8 cellular contexts compared by ENCODE assay signal in genomic region chr1:31548899-31549806, GRCh38. TPM values are rescaled to one million over a fixed set of nuclear protein-coding genes. Genes with fewer than 3 reads are reported as not detected.
DNase-seq lines count a peak whose midpoint lies in the region; ATAC-seq and TF ChIP-seq lines count a peak whose summit lies in the region.

No MANE protein-coding gene starts in this region.

- DNase-seq in NCI-H1694 (lab: John Stamatoyannopoulos, UW) (peak; percentile 86), T-helper 2 cell (peak; percentile 59 to 90 (median 70)), astrocyte of the cerebellum (ENCODE audit: low read depth) (peak; percentile 71), hippocampal formation (lab: John Stamatoyannopoulos, UW) (peak; percentile 59 to 66), sciatic nerve (ENCODE audit: low spot score) (peak; percentile 91), cortex of kidney (lab: John Stamatoyannopoulos, UW) (no peak)

- peak; percentile 79 for TF ChIP-seq CTCF in GM12874 (IDR thresholded peaks at IDR 0.05; ENCODE audit: insufficient read depth, low read depth, low read length)
- peak; percentile 90 for TF ChIP-seq CTCF in astrocyte of the cerebellum (IDR thresholded peaks at IDR 0.05; ENCODE audit: low read depth, low read length, missing control alignments)

- peak overlapping the region; percentile 21 for H3K4me3 ChIP-seq in astrocyte of the cerebellum (ENCODE audit: low read depth, low read length)

- peak; percentile 75 for ATAC-seq in HG02840 (IDR thresholded peaks at IDR 0.05; ENCODE audit: low FRiP score, unreplicated experiment)
- peak; percentile 96 for ATAC-seq in sciatic nerve

- intact Hi-C loops in sciatic nerve (cut with DNase I): no loop called here

- in situ Hi-C loops in astrocyte of the cerebellum (cut with HindIII; ENCODE audit: low sequenced_read_pairs): loop anchor here (10.0 kb wide), 1 partner anchor 354 kb away; no protein-coding TSS in a partner anchor

RNA-seq across cellular contexts. Expression of gene TINAGL1, which starts 27.2 kb away (rescaled TPM):
- total RNA-seq in sciatic nerve: 91.9 TPM
